In genomic region chr4:59728496-59728895, GRCh38 we compare ENCODE assay signal across 25 cellular contexts.
"Had no signal": no experiment of that assay in that cellular context is flagged by ENCODE, and none has a peak within 500 bp of the region (broad histone marks: within the 10 kb centered on the region; RNA-seq: fewer than 3 reads in every experiment).

No MANE protein-coding gene starts in this region.

- DNase-seq: activated CD4-positive, CD25-positive, alpha-beta regulatory T cell; activated CD8-positive, alpha-beta memory T cell treated with anti-CD3 and anti-CD28 coated beads, Interleukin-2, amount 50 U/mL, for 4 hours; activated CD8-positive, alpha-beta T cell treated with anti-CD3 and anti-CD28 coated beads for 36 hours; activated gamma-delta T cell treated with Interleukin-2 at 50 U/mL for 16 hours; activated naive CD4-positive, alpha-beta T cell treated with anti-CD3 and anti-CD28 coated beads, Interleukin-2, amount 50 U/mL, for 16 hours; activated T-cell treated with anti-CD3 and anti-CD28 coated beads, Interleukin-2, amount 50 U/mL, for 72 hours; amniotic stem cell; cerebellar nuclear complex; MG63; MV-4-11; NCI-H1092 treated with DMSO at 0.1 percent for 48 hours; NCI-H1417 treated with DMSO at 0.1 percent for 48 hours; NCI-H1694; NCI-H2029 treated with DMSO at 0.1 percent for 48 hours; NCI-H510A treated with DMSO at 0.1 percent for 48 hours; NCI-H69; NK-92 treated with Interleukin-12 subunit alpha and Interleukin-12 subunit beta, amount 100 ng/mL, for 24 hours; Peyer's patch; Right ventricle myocardium superior; T-helper 17 cell; T-helper 9 cell had no signal

- H3K4me3 ChIP-seq: ascending aorta, MG63, Peyer's patch, SJSA1 had no signal

- H3K36me3 ChIP-seq: ascending aorta, MG63, Peyer's patch, SJSA1 had no signal

- H3K27me3 ChIP-seq: ascending aorta, MG63, Peyer's patch, SJSA1 had no signal

- H3K27ac ChIP-seq: ascending aorta, Peyer's patch, RWPE1, SJSA1, VCaP had no signal

- H3K4me1 ChIP-seq: ascending aorta, Peyer's patch, SJSA1 had no signal

- H3K9me3 ChIP-seq: ascending aorta, MG63, Peyer's patch, SJSA1 had no signal

- ATAC-seq: activated CD8-positive, alpha-beta T cell treated with anti-CD3 and anti-CD28 coated beads for 36 hours; activated T-cell treated with anti-CD3 and anti-CD28 coated beads, Interleukin-2, amount 50 U/mL, for 72 hours; T-helper 17 cell had no signal
